Comparison of ENCODE assay signal across 12 cellular contexts in genomic region chr1:51515312-51515960, GRCh38. TPM values are rescaled to one million over a fixed set of nuclear protein-coding genes. Genes with fewer than 3 reads are reported as not detected.
DNase-seq lines count a peak whose midpoint lies in the region; ATAC-seq, FAIRE-seq and TF ChIP-seq lines count a peak whose summit lies in the region.
"Had no signal": no experiment of that assay in that cellular context is flagged by ENCODE, and none has a peak within 500 bp of the region (broad histone marks: within the 10 kb centered on the region; RNA-seq: fewer than 3 reads in every experiment).

No MANE protein-coding gene starts in this region.

- H4K20me1 ChIP-seq in SU-DHL-6 (ENCODE audit: low read depth, low read length) = no peaks in the 10 kb centered on the region
- peaks cover 3% of the 10 kb centered on the region; the same call in 1 of the 2 replicates for H4K20me1 ChIP-seq in HepG2 (ENCODE audit: insufficient read depth, low read length)

- H3K27me3 ChIP-seq in SU-DHL-6 (ENCODE audit: low read length) = no peaks in the 10 kb centered on the region
- no peaks in the 10 kb centered on the region for H3K27me3 ChIP-seq in HepG2 (ENCODE audit: control insufficient read depth in 1 of 2, insufficient read depth in 2 of 2, low read length in 2 of 2)
- H3K27me3 ChIP-seq in thoracic aorta (replicated peaks; ENCODE audit: insufficient read depth) = no peaks in the 10 kb centered on the region
- H3K27me3 ChIP-seq: foreskin keratinocyte had no signal

- FAIRE-seq in HepG2 (lab: Jason Lieb, UNC) = peak; percentile 28

- TF ChIP-seq EP300 in HepG2 (IDR thresholded peaks at IDR 0.05; ENCODE audit: low read depth in 2 of 2, low read length in 2 of 2) = no peak
- no peak for TF ChIP-seq EP300 in HepG2 (CRISPR knock-in tag; IDR thresholded peaks at IDR 0.05; ENCODE audit: borderline replicate concordance)

- peaks cover 62% of the 10 kb centered on the region for H3K4me1 Mint-ChIP-seq in activated CD4-positive, alpha-beta T cell treated with anti-CD3 and anti-CD28 coated beads, Interleukin-2, amount 10 ng/mL, durations not matched to agents 7 days and 5 days
- peaks cover 51% of the 10 kb centered on the region for H3K4me1 Mint-ChIP-seq in activated CD4-positive, alpha-beta T cell treated with anti-CD3 and anti-CD28 coated beads, Interleukin-2, amount 10 ng/mL, durations not matched to agents 24 days and 14 days
- H3K4me1 Mint-ChIP-seq in glutamatergic neuron (ENCODE audit: low read depth, unreplicated experiment) = peaks cover 24% of the 10 kb centered on the region

- H3K9ac ChIP-seq in SU-DHL-6 (ENCODE audit: low read length) = peak overlapping the region; percentile 83
- no peak overlapping the region for H3K9ac ChIP-seq in HepG2 (ENCODE audit: insufficient read depth, low read depth, low read length)

- no TSS peak for BruUV-seq in HepG2 (replicated peaks; lab: Mats Ljungman, UMichigan)

- in situ Hi-C loops in HepG2 (cut with HindIII; ENCODE audit: extremely low pct_ligation_motif_present, low pct_unique_long_range_greater_than_20kb) = no loop called here

- H3K4me1 ChIP-seq in HepG2 (ENCODE audit: insufficient read depth, low read length) (peaks cover 43% of the 10 kb centered on the region), thoracic aorta (ENCODE audit: control insufficient read depth in 1 of 2, low read depth in 2 of 2) (peaks cover 43 to 58% of the 10 kb centered on the region in 2 donors)

- intact Hi-C loops in activated CD4-positive, alpha-beta T cell treated with anti-CD3 and anti-CD28 coated beads, Interleukin-2, amount 10 ng/mL, durations not matched to agents 24 days and 14 days (cut with micrococcal nuclease) = loop anchor here (5.0 to 10.0 kb wide), 5 partner anchors 73 to 551 kb away; partner anchors contain the start of genes BTF3L4, FAF1, NRDC and OSBPL9
- intact Hi-C loops in HepG2 (cut with micrococcal nuclease; ENCODE audit: unreplicated experiment) = no loop called here

- TF ChIP-seq RAD21 in HepG2 (CRISPR knock-in tag; IDR thresholded peaks at IDR 0.05) = no peak

- WGBS in HepG2 (ENCODE audit: low lambda C conversion rate) = 94% methylated on average over 5 of the region's 5 CpGs

- no peaks in the 10 kb centered on the region for H3K27me3 Mint-ChIP-seq in activated CD4-positive, alpha-beta T cell treated with anti-CD3 and anti-CD28 coated beads, Interleukin-2, amount 10 ng/mL, durations not matched to agents 7 days and 5 days
- H3K27me3 Mint-ChIP-seq in activated CD4-positive, alpha-beta T cell treated with anti-CD3 and anti-CD28 coated beads, Interleukin-2, amount 10 ng/mL, durations not matched to agents 24 days and 14 days = no peaks in the 10 kb centered on the region
- H3K27me3 Mint-ChIP-seq in glutamatergic neuron (ENCODE audit: unreplicated experiment) = peaks cover 1% of the 10 kb centered on the region

- H3K9me3 ChIP-seq in SU-DHL-6 (ENCODE audit: insufficient read depth, low read length) = no peaks in the 10 kb centered on the region
- no peaks in the 10 kb centered on the region for H3K9me3 ChIP-seq in HepG2 (ENCODE audit: low read length)
- H3K9me3 ChIP-seq in thoracic aorta = no peaks in the 10 kb centered on the region

- peak overlapping the region; percentile 87 for H3K27ac ChIP-seq in SU-DHL-6 (ENCODE audit: low read depth, low read length)
- H3K27ac ChIP-seq in HepG2 (ENCODE audit: extremely low read length, insufficient read depth, low read length) = no peak overlapping the region
- peak overlapping the region; percentile 12 to 91 for H3K27ac ChIP-seq in thoracic aorta
- H3K27ac ChIP-seq: foreskin keratinocyte had no signal

- peak overlapping the region; percentile 55 for H3K27ac Mint-ChIP-seq in activated CD4-positive, alpha-beta T cell treated with anti-CD3 and anti-CD28 coated beads, Interleukin-2, amount 10 ng/mL, durations not matched to agents 7 days and 5 days
- no peak overlapping the region for H3K27ac Mint-ChIP-seq in activated CD4-positive, alpha-beta T cell treated with anti-CD3 and anti-CD28 coated beads, Interleukin-2, amount 10 ng/mL, durations not matched to agents 24 days and 14 days
- no peak overlapping the region for H3K27ac Mint-ChIP-seq in glutamatergic neuron (ENCODE audit: unreplicated experiment)
- H3K27ac Mint-ChIP-seq: activated naive CD4-positive, alpha-beta T cell treated with anti-CD3 and anti-CD28 coated beads for 36 hours; GM23338 had no signal

- CTCF ChIA-PET in activated CD4-positive, alpha-beta T cell treated with anti-CD3 and anti-CD28 coated beads, Interleukin-2, amount 10 ng/mL, durations not matched to agents 7 days and 5 days (lab: Charles Lee) = interaction anchor here (0.6 to 1.2 kb wide), 3 partner anchors 11 to 1024 kb away, joined by 3 to 6 read pairs (median 3); no protein-coding TSS in a partner anchor
- CTCF ChIA-PET in HepG2 (lab: Yijun Ruan, JAX; ENCODE audit: low intra/inter-chr PET ratio, low total read pairs) = no interaction called here

- H3K79me2 ChIP-seq in SU-DHL-6 (ENCODE audit: insufficient read depth, low read length) = peaks cover 85% of the 10 kb centered on the region
- peaks cover 77% of the 10 kb centered on the region for H3K79me2 ChIP-seq in HepG2 (ENCODE audit: insufficient read depth, low read length)

- H3K4me2 ChIP-seq in SU-DHL-6 (ENCODE audit: low read depth, low read length, poor library complexity, severe bottlenecking) (peak overlapping the region; percentile 81), HepG2 (ENCODE audit: low read depth, low read length) (0 out of 2 replicates have a peak overlapping the region, but pooled peaks have one; percentile 1)
- H3K4me2 ChIP-seq: GM23338 had no signal

- H3K36me3 ChIP-seq in SU-DHL-6 (ENCODE audit: low read length) (no peaks in the 10 kb centered on the region), HepG2 (replicated peaks in 1 of 2; ENCODE audit: control insufficient read depth in 1 of 2, insufficient read depth in 2 of 2, low read length in 2 of 2) (no peaks in the 10 kb centered on the region), thoracic aorta (no peaks in the 10 kb centered on the region)

- peaks cover 3% of the 10 kb centered on the region for H3K9me3 Mint-ChIP-seq in activated CD4-positive, alpha-beta T cell treated with anti-CD3 and anti-CD28 coated beads, Interleukin-2, amount 10 ng/mL, durations not matched to agents 7 days and 5 days
- no peaks in the 10 kb centered on the region for H3K9me3 Mint-ChIP-seq in activated CD4-positive, alpha-beta T cell treated with anti-CD3 and anti-CD28 coated beads, Interleukin-2, amount 10 ng/mL, durations not matched to agents 24 days and 14 days
- H3K9me3 Mint-ChIP-seq in glutamatergic neuron (ENCODE audit: unreplicated experiment) = no peaks in the 10 kb centered on the region
- H3K9me3 Mint-ChIP-seq: activated naive CD4-positive, alpha-beta T cell treated with anti-CD3 and anti-CD28 coated beads for 36 hours; GM23338 had no signal

- H3F3A ChIP-seq in SU-DHL-6 (ENCODE audit: insufficient read depth) = peaks cover 73% of the 10 kb centered on the region

- no peak for DNase-seq in activated CD4-positive, alpha-beta T cell treated with anti-CD3 and anti-CD28 coated beads, Interleukin-2, amount 10 ng/mL, durations not matched to agents 7 days and 5 days
- DNase-seq in activated CD4-positive, alpha-beta T cell treated with anti-CD3 and anti-CD28 coated beads, Interleukin-2, amount 10 ng/mL, durations not matched to agents 24 days and 14 days = no peak
- DNase-seq in HepG2 (ENCODE audit: low spot score) (no peak), thoracic aorta (ENCODE audit: low spot score) (no peak), NCI-H2171 treated with DMSO at 0.1 percent for 48 hours (lab: John Stamatoyannopoulos, UW) (no peak), GM19240 (ENCODE audit: insufficient read length, low spot score) (no peak), glutamatergic neuron (no peak)
- DNase-seq: activated naive CD4-positive, alpha-beta T cell treated with anti-CD3 and anti-CD28 coated beads for 36 hours; foreskin keratinocyte; NCI-H187 treated with DMSO at 0.1 percent for 48 hours had no signal

- H2AFZ ChIP-seq in SU-DHL-6 (ENCODE audit: low read depth, low read length, severe bottlenecking) (no peak overlapping the region), HepG2 (ENCODE audit: low read length) (no peak overlapping the region)
- H2AFZ ChIP-seq: GM23338 had no signal

- H3K9me2 ChIP-seq in SU-DHL-6 (replicated peaks; ENCODE audit: insufficient read depth, low read length) = no peaks in the 10 kb centered on the region

- no peak for TF ChIP-seq CTCF in SU-DHL-6 (IDR thresholded peaks at IDR 0.05; ENCODE audit: insufficient read depth, low read length, poor library complexity, severe bottlenecking)
- TF ChIP-seq CTCF in HepG2 (CRISPR knock-in tag; IDR thresholded peaks at IDR 0.05) = no peak
- TF ChIP-seq CTCF in thoracic aorta (IDR thresholded peaks at IDR 0.05) = no peak
- no peak for TF ChIP-seq CTCF in glutamatergic neuron (IDR thresholded peaks at IDR 0.05; ENCODE audit: partially characterized antibody, unreplicated experiment)

- H3K4me3 Mint-ChIP-seq in activated CD4-positive, alpha-beta T cell treated with anti-CD3 and anti-CD28 coated beads, Interleukin-2, amount 10 ng/mL, durations not matched to agents 7 days and 5 days = peak overlapping the region; percentile 36
- H3K4me3 Mint-ChIP-seq in activated CD4-positive, alpha-beta T cell treated with anti-CD3 and anti-CD28 coated beads, Interleukin-2, amount 10 ng/mL, durations not matched to agents 24 days and 14 days = no peak overlapping the region
- no peak overlapping the region for H3K4me3 Mint-ChIP-seq in glutamatergic neuron (ENCODE audit: unreplicated experiment)
- H3K4me3 Mint-ChIP-seq: activated naive CD4-positive, alpha-beta T cell treated with anti-CD3 and anti-CD28 coated beads for 36 hours; GM23338 had no signal

- ATAC-seq in HepG2 = no peak
- no peak for ATAC-seq in thoracic aorta (ENCODE audit: insufficient number of reproducible peaks, low FRiP score, low read depth)
- ATAC-seq: foreskin keratinocyte, GM23338 had no signal

- POLR2A ChIA-PET in activated CD4-positive, alpha-beta T cell treated with anti-CD3 and anti-CD28 coated beads, Interleukin-2, amount 10 ng/mL, durations not matched to agents 7 days and 5 days (lab: Charles Lee) = no interaction called here
- POLR2A ChIA-PET in HepG2 (lab: Yijun Ruan, JAX) = interaction anchor here (0.6 kb wide), 1 partner anchor 27 kb away, joined by 3 read pairs; no protein-coding TSS in a partner anchor

- TF ChIP-seq POLR2A in HepG2 (IDR thresholded peaks at IDR 0.05; ENCODE audit: insufficient read depth in 1 of 2, low read depth in 2 of 2, low read length in 2 of 2) = no peak

- peaks cover 5% of the 10 kb centered on the region for H3K36me3 Mint-ChIP-seq in activated CD4-positive, alpha-beta T cell treated with anti-CD3 and anti-CD28 coated beads, Interleukin-2, amount 10 ng/mL, durations not matched to agents 7 days and 5 days (ENCODE audit: low read depth)
- H3K36me3 Mint-ChIP-seq in activated CD4-positive, alpha-beta T cell treated with anti-CD3 and anti-CD28 coated beads, Interleukin-2, amount 10 ng/mL, durations not matched to agents 24 days and 14 days (ENCODE audit: low read depth) = peaks cover 1% of the 10 kb centered on the region
- peaks cover 7% of the 10 kb centered on the region for H3K36me3 Mint-ChIP-seq in glutamatergic neuron (ENCODE audit: unreplicated experiment)

- H3K4me3 ChIP-seq in SU-DHL-6 (ENCODE audit: insufficient read depth, low read length, poor library complexity, severe bottlenecking) (peak overlapping the region; percentile 42), HepG2 (replicated peaks in 1 of 3; ENCODE audit: insufficient read depth in 1 of 3, low read depth in 2 of 3, low read length in 3 of 3) (no peak overlapping the region), thoracic aorta (peak overlapping the region; percentile 95)
- H3K4me3 ChIP-seq: GM23338 had no signal

RNA-seq across cellular contexts. Expression of gene EPS15, which starts 3.6 kb away (rescaled TPM):
- 10 to 100 TPM; 53.9 to 58.8 TPM for total RNA-seq in activated CD4-positive, alpha-beta T cell treated with anti-CD3 and anti-CD28 coated beads, Interleukin-2, amount 10 ng/mL, durations not matched to agents 7 days and 5 days
- 55.0 and 62.6 TPM in 2 replicates for total RNA-seq in activated CD4-positive, alpha-beta T cell treated with anti-CD3 and anti-CD28 coated beads, Interleukin-2, amount 10 ng/mL, durations not matched to agents 24 days and 14 days
- total RNA-seq in HepG2 (2016; rRNA removed; fragmentation: Illumina TruSeq; extraction: Trizol) = 19.3 and 33.6 TPM in 2 replicates
- 18.9 and 24.9 TPM in 2 replicates for total RNA-seq in HepG2 (2016; cell fraction: cytosol; rRNA removed; fragmentation: Illumina TruSeq; extraction: Trizol; ENCODE audit: low read depth)
- total RNA-seq in HepG2 (2016; cell fraction: insoluble cytoplasmic fraction; rRNA removed; fragmentation: Illumina TruSeq; extraction: Trizol) = 18.3 and 30.7 TPM in 2 replicates
- total RNA-seq in HepG2 (2016; cell fraction: membrane; rRNA removed; fragmentation: Illumina TruSeq; extraction: Trizol) = 20.2 and 23.7 TPM in 2 replicates
- 19.4 and 20.2 TPM in 2 replicates for total RNA-seq in HepG2 (2016; cell fraction: nucleus; rRNA removed; fragmentation: Illumina TruSeq; extraction: Trizol)
- 13.5 and 14.3 TPM in 2 replicates for polyA plus RNA-seq in HepG2 (2011; rRNA removed)
- polyA plus RNA-seq in HepG2 (2011; cell fraction: cytosol; rRNA removed) = 6.6 and 11.7 TPM in 2 replicates
- polyA plus RNA-seq in HepG2 (2011; cell fraction: nucleus; rRNA removed) = 11.1 and 13.7 TPM in 2 replicates
- polyA plus RNA-seq in HepG2 (2012) = 17.2 and 18.4 TPM in 2 replicates
- 1.9 and 2.1 TPM in 2 replicates for polyA plus RNA-seq in HepG2 (2016; cell fraction: cytosol; fragmentation: Illumina TruSeq; extraction: Trizol; ENCODE audit: low read depth)
- 22.3 and 23.1 TPM in 2 replicates for polyA plus RNA-seq in HepG2 (2016; cell fraction: insoluble cytoplasmic fraction; fragmentation: Illumina TruSeq; extraction: Trizol; ENCODE audit: low read depth)
- polyA plus RNA-seq in HepG2 (2016; cell fraction: membrane; fragmentation: Illumina TruSeq; extraction: Trizol; ENCODE audit: low read depth) = 7.0 and 7.5 TPM in 2 replicates
- 18.0 and 18.2 TPM in 2 replicates for polyA plus RNA-seq in HepG2 (2016; cell fraction: nucleus; fragmentation: Illumina TruSeq; extraction: Trizol; ENCODE audit: insufficient read depth, low read depth)
- polyA minus RNA-seq in HepG2 (2011; rRNA and poly(A)+ RNA removed; ENCODE audit: low replicate concordance) = 20.3 and 23.0 TPM in 2 replicates
- polyA minus RNA-seq in HepG2 (2011; cell fraction: cytosol; rRNA and poly(A)+ RNA removed) = 28.8 and 39.2 TPM in 2 replicates
- 39.4 and 39.5 TPM in 2 replicates for polyA minus RNA-seq in HepG2 (2011; cell fraction: nucleus; rRNA and poly(A)+ RNA removed)
- total RNA-seq in thoracic aorta = 100 to 1,000 TPM; 123 to 197 TPM
- 139 TPM for total RNA-seq in glutamatergic neuron (ENCODE audit: unreplicated experiment)

Comparison
In these comparisons a context has a peak if more than half of its experiments do, and no peak if none do; other contexts are left out.
1. H3K4me3 ChIP-seq: peak in SU-DHL-6 (single experiment) and thoracic aorta (single experiment); none in HepG2 (0 of 3).